In the genomic region with DNA sequence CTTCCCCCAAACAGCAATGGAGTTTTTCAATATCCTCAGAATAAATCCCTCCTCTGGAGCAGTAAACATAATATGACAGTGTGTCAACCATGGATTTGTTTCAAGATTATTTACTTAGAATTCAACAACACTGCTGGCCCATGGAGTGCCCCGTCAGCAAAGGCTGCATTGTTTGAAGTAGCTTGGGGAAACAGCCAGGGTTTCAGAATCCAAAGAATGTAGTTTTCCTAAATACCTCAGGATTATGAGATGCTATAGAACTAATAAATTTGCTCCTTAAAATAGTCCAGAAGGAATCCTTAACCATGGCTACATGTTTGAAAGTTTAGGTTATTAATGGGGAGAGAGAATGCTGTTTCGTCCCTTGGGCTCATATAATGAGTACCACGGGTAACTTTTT, we compare ENCODE assay signal across 19 cellular contexts. TPM values are rescaled to one million over a fixed set of nuclear protein-coding genes. Genes with fewer than 3 reads are reported as not detected.
DNase-seq lines count a peak whose midpoint lies in the region; ATAC-seq and TF ChIP-seq lines count a peak whose summit lies in the region.
"Had no signal": no experiment of that assay in that cellular context is flagged by ENCODE, and none has a peak within 500 bp of the region (broad histone marks: within the 10 kb centered on the region; RNA-seq: fewer than 3 reads in every experiment).

No MANE protein-coding gene starts in this region.

- H3K27me3 Mint-ChIP-seq in nephron (ENCODE audit: low read depth): peaks cover 14% of the 10 kb centered on the region

- CTCF ChIA-PET in AG04449 (lab: Yijun Ruan, JAX): no interaction called here

- no peak for ATAC-seq in HG03432 (IDR thresholded peaks at IDR 0.05; ENCODE audit: unreplicated experiment)

- H3K4me3 Mint-ChIP-seq in nephron: no peak overlapping the region
- H3K4me3 Mint-ChIP-seq: CD4-positive, alpha-beta memory T cell had no signal

- H3K4me3 ChIP-seq in AG04449 (ENCODE audit: low read depth, low read length): no peak overlapping the region
- no peak overlapping the region for H3K4me3 ChIP-seq in LNCaP clone FGC (ENCODE audit: low read depth, low read length)
- H3K4me3 ChIP-seq in fibroblast of the aortic adventitia (ENCODE audit: low read depth, low read length): no peak overlapping the region
- H3K4me3 ChIP-seq: HAP-1, PC-9 had no signal

- no peaks in the 10 kb centered on the region for H3K9me3 Mint-ChIP-seq in nephron
- H3K9me3 Mint-ChIP-seq: CD4-positive, alpha-beta memory T cell had no signal

- POLR2A ChIA-PET in AG04449 (lab: Yijun Ruan, JAX): no interaction called here

- DNase-seq in AG04449 (ENCODE audit: low read depth, low spot score): peak; percentile 17
- peak; percentile 39 for DNase-seq in LNCaP clone FGC (ENCODE audit: low read depth)
- DNase-seq in fibroblast of the aortic adventitia (ENCODE audit: low read depth): peak; percentile 19
- no peak for DNase-seq in GOT3 (lab: John Stamatoyannopoulos, UW)
- no peak for DNase-seq in DMS79 treated with DMSO at 0.1 percent for 48 hours (lab: John Stamatoyannopoulos, UW)
- DNase-seq: CD4-positive, alpha-beta memory T cell; DND-41; Kasumi-1; MM.1S; NCI-H1092; NCI-H1436 treated with DMSO at 0.1 percent for 48 hours; NCI-H2029; NCI-H345; NCI-H524 treated with DMSO at 0.1 percent for 48 hours; PC-9 had no signal

- H3K27ac Mint-ChIP-seq in nephron: peak overlapping the region; percentile 75 to 76 (median 75)
- H3K27ac Mint-ChIP-seq: CD4-positive, alpha-beta memory T cell had no signal

- TF ChIP-seq CTCF in AG04449 (IDR thresholded peaks at IDR 0.05; ENCODE audit: insufficient read depth, low read length, missing control alignments) (no peak), LNCaP clone FGC (IDR thresholded peaks at IDR 0.05; ENCODE audit: control insufficient read depth, extremely low read depth, insufficient read depth) (no peak), fibroblast of the aortic adventitia (IDR thresholded peaks at IDR 0.05; ENCODE audit: insufficient read depth, low read length) (no peak), nephron (IDR thresholded peaks at IDR 0.05; ENCODE audit: unreplicated experiment in 3 of 3) (no peak)

- peaks cover 32% of the 10 kb centered on the region for H3K4me1 Mint-ChIP-seq in nephron
- H3K4me1 Mint-ChIP-seq: CD4-positive, alpha-beta memory T cell had no signal

- H3K36me3 Mint-ChIP-seq in nephron (ENCODE audit: low read depth): no peaks in the 10 kb centered on the region
- H3K36me3 Mint-ChIP-seq: CD4-positive, alpha-beta memory T cell had no signal

RNA-seq across cellular contexts. Expression of a gene that starts 13.1 kb away (rescaled TPM):
- not detected in 2 replicates for total RNA-seq in fibroblast of the aortic adventitia (ENCODE audit: low replicate concordance)
- total RNA-seq: A172; CD4-positive, alpha-beta memory T cell; PC-9 had no signal

RNA-seq across cellular contexts. Expression of a gene that starts 29.7 kb away (rescaled TPM):
- 0.27 TPM in 1 of 2 replicates, not detected in the other for total RNA-seq in fibroblast of the aortic adventitia (ENCODE audit: low replicate concordance)
- total RNA-seq: CD4-positive, alpha-beta memory T cell; PC-9 had no signal

Comparison
In these comparisons a context has a peak if more than half of its experiments do, and no peak if none do; other contexts are left out.
1. DNase-seq: peak in AG04449 (single experiment), LNCaP clone FGC (single experiment) and fibroblast of the aortic adventitia (single experiment); none in GOT3 (single experiment) and DMS79 treated with DMSO at 0.1 percent for 48 hours (single experiment).